In genomic region chr4:40262861-40263260, GRCh38 we compare ENCODE assay signal across 25 cellular contexts.
DNase-seq lines count a peak whose midpoint lies in the region; ATAC-seq, FAIRE-seq and TF ChIP-seq lines count a peak whose summit lies in the region.
"Had no signal": no experiment of that assay in that cellular context is flagged by ENCODE, and none has a peak within 500 bp of the region (broad histone marks: within the 10 kb centered on the region; RNA-seq: fewer than 3 reads in every experiment).

No MANE protein-coding gene starts in this region.

- H4K20me1 ChIP-seq in neural progenitor cell (ENCODE audit: low read depth) = no peaks in the 10 kb centered on the region

- no peak overlapping the region for H3K9ac ChIP-seq in neural progenitor cell
- H3K9ac ChIP-seq: SK-N-SH had no signal

- no peak overlapping the region for H3K4me3 Mint-ChIP-seq in activated naive CD4-positive, alpha-beta T cell treated with anti-CD3 and anti-CD28 coated beads for 36 hours
- no peak overlapping the region for H3K4me3 Mint-ChIP-seq in CD8-positive, alpha-beta T cell
- peak overlapping the region; percentile 11 for H3K4me3 Mint-ChIP-seq in central memory CD8-positive, alpha-beta T cell
- H3K4me3 Mint-ChIP-seq in neural progenitor cell = peak overlapping the region; percentile 15
- H3K4me3 Mint-ChIP-seq: GM23338 had no signal

- H3K79me2 ChIP-seq in neural progenitor cell (ENCODE audit: low read depth) = no peaks in the 10 kb centered on the region

- no peak overlapping the region for H3K4me3 ChIP-seq in CD8-positive, alpha-beta T cell (ENCODE audit: low read depth, low read length)
- H3K4me3 ChIP-seq in neural progenitor cell = no peak overlapping the region
- H3K4me3 ChIP-seq in small intestine (ENCODE audit: low read depth in 1 of 2, low read length in 2 of 2) = no peak overlapping the region
- H3K4me3 ChIP-seq: GM12878, GM23338, HAP-1 had no signal

- no peak overlapping the region for H3K27ac ChIP-seq in CD8-positive, alpha-beta T cell (ENCODE audit: low read depth, low read length)
- H3K27ac ChIP-seq in neural progenitor cell (no peak overlapping the region), small intestine (ENCODE audit: low read depth in 1 of 2, low read length in 1 of 2) (no peak overlapping the region)
- H3K27ac ChIP-seq: HL-60 had no signal

- no peaks in the 10 kb centered on the region for H3K36me3 ChIP-seq in CD8-positive, alpha-beta T cell (ENCODE audit: insufficient read depth, low read length)
- H3K36me3 ChIP-seq in neural progenitor cell (no peaks in the 10 kb centered on the region), small intestine (ENCODE audit: control insufficient read depth in 2 of 2, insufficient read depth in 2 of 2, low read length in 2 of 2) (no peaks in the 10 kb centered on the region)
- H3K36me3 ChIP-seq: BE2C, HAP-1 had no signal

- no peaks in the 10 kb centered on the region for H3K9me3 Mint-ChIP-seq in activated naive CD4-positive, alpha-beta T cell treated with anti-CD3 and anti-CD28 coated beads for 36 hours
- H3K9me3 Mint-ChIP-seq in CD8-positive, alpha-beta T cell = no peaks in the 10 kb centered on the region
- H3K9me3 Mint-ChIP-seq in central memory CD8-positive, alpha-beta T cell = no peaks in the 10 kb centered on the region
- H3K9me3 Mint-ChIP-seq in neural progenitor cell = no peaks in the 10 kb centered on the region
- H3K9me3 Mint-ChIP-seq: GM23338 had no signal

- H3F3A ChIP-seq in neural progenitor cell (ENCODE audit: low read depth) = peaks cover 20% of the 10 kb centered on the region

- H3K36me3 Mint-ChIP-seq in activated naive CD4-positive, alpha-beta T cell treated with anti-CD3 and anti-CD28 coated beads for 36 hours (ENCODE audit: low read depth) = no peaks in the 10 kb centered on the region
- no peaks in the 10 kb centered on the region for H3K36me3 Mint-ChIP-seq in CD8-positive, alpha-beta T cell
- peaks cover 3% of the 10 kb centered on the region for H3K36me3 Mint-ChIP-seq in central memory CD8-positive, alpha-beta T cell (ENCODE audit: insufficient read depth)
- no peaks in the 10 kb centered on the region for H3K36me3 Mint-ChIP-seq in neural progenitor cell

- intact Hi-C loops in activated naive CD4-positive, alpha-beta T cell treated with anti-CD3 and anti-CD28 coated beads for 36 hours (cut with micrococcal nuclease) = loop anchor here (1.0 kb wide), 4 partner anchors 12 to 42 kb away; no protein-coding TSS in a partner anchor
- intact Hi-C loops in CD8-positive, alpha-beta T cell (cut with DNase I, micrococcal nuclease) = no loop called here

- H3K27ac Mint-ChIP-seq in activated naive CD4-positive, alpha-beta T cell treated with anti-CD3 and anti-CD28 coated beads for 36 hours = peak overlapping the region; percentile 37
- peak overlapping the region; percentile 55 for H3K27ac Mint-ChIP-seq in CD8-positive, alpha-beta T cell
- H3K27ac Mint-ChIP-seq in central memory CD8-positive, alpha-beta T cell (ENCODE audit: low read depth) = no peak overlapping the region
- H3K27ac Mint-ChIP-seq in neural progenitor cell = no peak overlapping the region
- H3K27ac Mint-ChIP-seq: GM23338 had no signal

- FAIRE-seq in small intestine (lab: Jason Lieb, UNC) = no peak
- FAIRE-seq: A204.1, GM12878 had no signal

- H3K27me3 ChIP-seq in CD8-positive, alpha-beta T cell (ENCODE audit: insufficient read depth, low read length) = no peaks in the 10 kb centered on the region
- H3K27me3 ChIP-seq in neural progenitor cell (no peaks in the 10 kb centered on the region), small intestine (ENCODE audit: control insufficient read depth in 2 of 2, insufficient read depth in 2 of 2, low read length in 2 of 2) (no peaks in the 10 kb centered on the region)
- H3K27me3 ChIP-seq: BE2C had no signal

- no peak for ATAC-seq in CD8-positive, alpha-beta T cell
- no peak for ATAC-seq in central memory CD8-positive, alpha-beta T cell (replicated peaks; ENCODE audit: extremely low read depth, poor library complexity, severe bottlenecking)
- ATAC-seq: GM12878, GM23338 had no signal

- TF ChIP-seq CTCF in CD8-positive, alpha-beta T cell (IDR thresholded peaks at IDR 0.05) = no peak
- no peak for TF ChIP-seq CTCF in neural progenitor cell (IDR thresholded peaks at IDR 0.05)

- CTCF ChIA-PET in activated naive CD4-positive, alpha-beta T cell treated with anti-CD3 and anti-CD28 coated beads for 36 hours (lab: Charles Lee) = interaction anchor here (0.9 kb wide), 1 partner anchor 48 kb away, joined by 3 read pairs; no protein-coding TSS in a partner anchor
- CTCF ChIA-PET in CD8-positive, alpha-beta T cell (lab: Charles Lee) = interaction anchor here (0.9 to 1.1 kb wide), 3 partner anchors 32 to 62 kb away, joined by 3 to 5 read pairs (median 3); no protein-coding TSS in a partner anchor

- H3K4me1 Mint-ChIP-seq in activated naive CD4-positive, alpha-beta T cell treated with anti-CD3 and anti-CD28 coated beads for 36 hours (ENCODE audit: low read depth) = peaks cover 76% of the 10 kb centered on the region
- peaks cover 81% of the 10 kb centered on the region for H3K4me1 Mint-ChIP-seq in CD8-positive, alpha-beta T cell (ENCODE audit: low read depth)
- H3K4me1 Mint-ChIP-seq in central memory CD8-positive, alpha-beta T cell = peaks cover 70% of the 10 kb centered on the region
- peaks cover 57% of the 10 kb centered on the region for H3K4me1 Mint-ChIP-seq in neural progenitor cell

- 92 to 98% (median 94%) methylated on average over 2 of the region's 2 CpGs for WGBS in small intestine, 3 donors

- no peaks in the 10 kb centered on the region for H3K9me3 ChIP-seq in CD8-positive, alpha-beta T cell (ENCODE audit: low read length)
- no peaks in the 10 kb centered on the region for H3K9me3 ChIP-seq in neural progenitor cell (ENCODE audit: low read depth)
- no peaks in the 10 kb centered on the region for H3K9me3 ChIP-seq in small intestine (ENCODE audit: control insufficient read depth, low read depth)
- H3K9me3 ChIP-seq: BE2C, HAP-1, SK-N-SH had no signal

- H3K27me3 Mint-ChIP-seq in activated naive CD4-positive, alpha-beta T cell treated with anti-CD3 and anti-CD28 coated beads for 36 hours (ENCODE audit: low read depth) = no peaks in the 10 kb centered on the region
- no peaks in the 10 kb centered on the region for H3K27me3 Mint-ChIP-seq in CD8-positive, alpha-beta T cell (ENCODE audit: low read depth)
- H3K27me3 Mint-ChIP-seq in central memory CD8-positive, alpha-beta T cell = no peaks in the 10 kb centered on the region
- peaks cover 6% of the 10 kb centered on the region for H3K27me3 Mint-ChIP-seq in neural progenitor cell (ENCODE audit: insufficient read depth, low read depth)

- no peak overlapping the region for H3K4me2 ChIP-seq in neural progenitor cell
- H3K4me2 ChIP-seq: GM23338, SK-N-SH had no signal

- POLR2A ChIA-PET in CD8-positive, alpha-beta T cell (lab: Charles Lee) = no interaction called here

- H3K4me1 ChIP-seq in CD8-positive, alpha-beta T cell (ENCODE audit: insufficient read depth, low read length) = peaks cover 85% of the 10 kb centered on the region
- H3K4me1 ChIP-seq in neural progenitor cell (peaks cover 38% of the 10 kb centered on the region), small intestine (ENCODE audit: control insufficient read depth in 2 of 2, insufficient read depth in 1 of 2, low read depth in 1 of 2, low read length in 1 of 2) (peaks cover 0 to 3% of the 10 kb centered on the region in 2 donors)

- H2AFZ ChIP-seq in neural progenitor cell (replicated peaks) = no peak overlapping the region
- H2AFZ ChIP-seq: GM23338 had no signal

- DNase-seq in activated naive CD4-positive, alpha-beta T cell treated with anti-CD3 and anti-CD28 coated beads for 36 hours = no peak
- no peak for DNase-seq in activated naive CD4-positive, alpha-beta T cell (lab: John Stamatoyannopoulos, UW)
- DNase-seq in CD8-positive, alpha-beta T cell = no peak
- no peak for DNase-seq in central memory CD8-positive, alpha-beta T cell (ENCODE audit: low spot score in 2 of 2)
- DNase-seq in neural progenitor cell (ENCODE audit: low spot score) (no peak), small intestine (no peak), DMS53 (lab: John Stamatoyannopoulos, UW) (no peak)
- DNase-seq in stimulated activated CD8-positive, alpha-beta memory T cell treated with anti-CD3 and anti-CD28 coated beads, Interleukin-4, amount 100 ng/mL, for 48 hours = no peak
- DNase-seq: BE2C, DMS 273 treated with DMSO at 0.1 percent for 48 hours, DND-41, KG1, NCI-H1092 treated with DMSO at 0.1 percent for 48 hours, NCI-H1436 treated with DMSO at 0.1 percent for 48 hours, NCI-H2029, NCI-H226, NCI-H510A treated with DMSO at 0.1 percent for 48 hours, NCI-H748 treated with DMSO at 0.1 percent for 48 hours, SIG-M5, SK-N-SH had no signal

Comparison
In these comparisons a context has a peak if more than half of its experiments do, and no peak if none do; other contexts are left out.
1. H3K27ac Mint-ChIP-seq: peak in activated naive CD4-positive, alpha-beta T cell treated with anti-CD3 and anti-CD28 coated beads for 36 hours (single experiment) and CD8-positive, alpha-beta T cell (single experiment); none in central memory CD8-positive, alpha-beta T cell (single experiment) and neural progenitor cell (single experiment).
2. H3K4me3 Mint-ChIP-seq: peak in central memory CD8-positive, alpha-beta T cell (single experiment) and neural progenitor cell (single experiment); none in activated naive CD4-positive, alpha-beta T cell treated with anti-CD3 and anti-CD28 coated beads for 36 hours (single experiment) and CD8-positive, alpha-beta T cell (single experiment).